Comparison of ENCODE assay signal across 11 cellular contexts in the genomic region with DNA sequence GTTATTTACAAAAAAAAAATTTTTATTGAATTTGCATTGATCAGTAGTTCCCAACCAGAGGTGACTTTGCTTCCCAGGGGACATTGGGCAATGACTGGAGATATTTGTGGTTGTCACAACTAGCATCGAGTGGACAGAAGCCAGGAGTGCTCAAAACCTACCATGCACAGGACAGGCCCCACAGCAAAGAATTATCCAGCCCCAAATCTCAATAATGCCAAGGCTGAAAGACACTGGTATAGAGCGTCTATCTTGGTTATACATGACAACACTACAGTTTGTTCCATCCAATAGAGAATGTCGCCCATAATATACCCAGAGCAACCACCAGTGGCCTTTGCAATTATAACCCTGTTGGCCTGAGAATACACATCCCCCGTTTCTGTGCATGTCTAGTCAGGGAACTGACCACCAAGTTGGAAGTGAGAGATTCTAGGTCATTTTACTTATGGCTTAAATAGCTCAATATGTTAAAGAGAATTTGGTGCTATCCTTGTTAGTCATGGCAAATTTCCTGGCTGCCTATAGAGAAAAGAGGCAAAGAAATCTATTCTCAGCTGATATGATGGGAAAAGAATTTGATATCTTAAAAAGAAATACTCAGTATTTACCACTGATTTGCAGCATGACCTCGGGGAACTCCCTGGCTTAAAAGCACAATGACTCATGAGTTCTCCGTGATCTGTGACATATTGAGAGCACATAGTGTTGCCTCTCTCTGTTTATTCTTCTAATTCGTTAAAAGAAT.
DNase-seq lines count a peak whose midpoint lies in the region; ATAC-seq, FAIRE-seq and TF ChIP-seq lines count a peak whose summit lies in the region.
"Had no signal": no experiment of that assay in that cellular context is flagged by ENCODE, and none has a peak within 500 bp of the region (broad histone marks: within the 10 kb centered on the region; RNA-seq: fewer than 3 reads in every experiment).

No MANE protein-coding gene starts in this region.

- H3F3A ChIP-seq in SK-N-SH (replicated peaks; ENCODE audit: insufficient read depth), result no peaks in the 10 kb centered on the region

- no peak for ATAC-seq in HG02763 (IDR thresholded peaks at IDR 0.05; ENCODE audit: unreplicated experiment)

- TF ChIP-seq RAD21 in SK-N-SH (IDR thresholded peaks at IDR 0.05; ENCODE audit: low read length), result no peak

- no peak for TF ChIP-seq CTCF in AG09319 (IDR thresholded peaks at IDR 0.05; ENCODE audit: low read depth, low read length)
- no peak for TF ChIP-seq CTCF in GM20000 (IDR thresholded peaks at IDR 0.05; ENCODE audit: extremely low read depth, missing control alignments)
- no peak for TF ChIP-seq CTCF in SK-N-SH (IDR thresholded peaks at IDR 0.05)
- TF ChIP-seq CTCF in testis (IDR thresholded peaks at IDR 0.05), result no peak

- H3K4me2 ChIP-seq in SK-N-SH, result no peak overlapping the region

- no peaks in the 10 kb centered on the region for H3K36me3 ChIP-seq in SK-N-SH (replicated peaks in 1 of 2; ENCODE audit: control insufficient read depth in 1 of 2, insufficient read depth in 2 of 2, low read length in 1 of 2)
- H3K36me3 ChIP-seq in testis (ENCODE audit: low read depth, missing control alignments), result no peaks in the 10 kb centered on the region
- H3K36me3 ChIP-seq: WERI-Rb-1 had no signal

- H3K79me2 ChIP-seq in SK-N-SH (ENCODE audit: insufficient read depth), result no peaks in the 10 kb centered on the region

- H3K27me3 ChIP-seq in SK-N-SH (ENCODE audit: insufficient read depth) (no peaks in the 10 kb centered on the region), testis (no peaks in the 10 kb centered on the region)

- TF ChIP-seq POLR2A in testis (IDR thresholded peaks at IDR 0.05), result no peak

- WGBS in SK-N-SH (ENCODE audit: low lambda C conversion rate), result 45% methylated on average over 6 of the region's 7 CpGs
- 63 to 73% methylated on average over 7 of the region's 7 CpGs for WGBS in testis, 2 donors

- intact Hi-C loops in testis (cut with DNase I; ENCODE audit: low total_unique reads), result no loop called here

- FAIRE-seq in islet of Langerhans (lab: Jason Lieb, UNC), result peak; percentile 43

- CTCF ChIA-PET in SK-N-SH (lab: Yijun Ruan, JAX), result no interaction called here

- no peaks in the 10 kb centered on the region for H3K9me2 ChIP-seq in SK-N-SH

- TF ChIP-seq EP300 in SK-N-SH (IDR thresholded peaks at IDR 0.05; ENCODE audit: borderline replicate concordance in 1 of 2, low read depth in 1 of 2, low read length in 1 of 2), result peak in 1 of 2 experiments; percentile 27; a peak in 1 of 4 replicates

- in situ Hi-C loops in G401 (cut with HindIII; ENCODE audit: low sequenced_read_pairs), result no loop called here

- DNase-seq in AG09319 (ENCODE audit: extremely low read depth, low read depth) (peak; percentile 49), GM20000 (ENCODE audit: low spot score) (peak; percentile 45), SK-N-SH (no peak), testis (no peak), G401 (ENCODE audit: low spot score) (no peak), NCI-H2171 treated with DMSO at 0.1 percent for 48 hours (lab: John Stamatoyannopoulos, UW) (no peak)
- DNase-seq: naive B cell, NCI-H1694, WERI-Rb-1 had no signal

- no peak overlapping the region for H2AFZ ChIP-seq in SK-N-SH (ENCODE audit: low read depth)

- H3K9ac ChIP-seq in SK-N-SH, result no peak overlapping the region

- no peaks in the 10 kb centered on the region for H4K20me1 ChIP-seq in SK-N-SH (ENCODE audit: insufficient read depth)

- POLR2A ChIA-PET in SK-N-SH (lab: Yijun Ruan, JAX), result no interaction called here

- no peak overlapping the region for H3K4me3 ChIP-seq in SK-N-SH (ENCODE audit: low read depth in 2 of 2, low read length in 1 of 2)
- H3K4me3 ChIP-seq in testis, result no peak overlapping the region

- H3K4me1 ChIP-seq in SK-N-SH (ENCODE audit: control insufficient read depth in 1 of 2, insufficient read depth in 2 of 2, low read depth in 1 of 2, low read length in 1 of 2) (peaks cover 0 to 7% of the 10 kb centered on the region in 2 experiments; a peak in 2 of 4 replicates), testis (no peaks in the 10 kb centered on the region)

- peak overlapping the region; percentile 5 to 62; a peak in 3 of 4 replicates for H3K27ac ChIP-seq in SK-N-SH (ENCODE audit: low read depth in 2 of 2, low read length in 1 of 2)
- H3K27ac ChIP-seq in testis, result no peak overlapping the region
- H3K27ac ChIP-seq: WERI-Rb-1 had no signal

- H3K9me3 ChIP-seq in SK-N-SH, result no peaks in the 10 kb centered on the region
- no peaks in the 10 kb centered on the region for H3K9me3 ChIP-seq in testis

TF ChIP-seq in SK-N-SH, 30 proteins besides CTCF, POLR2A, EP300 and RAD21 (continues in another document):
- TF ChIP-seq MXI1 (IDR thresholded peaks at IDR 0.05; ENCODE audit: low read depth, low read length) (no peak), USF2 (IDR thresholded peaks at IDR 0.05; ENCODE audit: borderline replicate concordance, low read depth, low read length) (no peak), TCF12 (IDR thresholded peaks at IDR 0.05) (peak; percentile 18; the same call in 1 of the 2 replicates), FOXJ3 (CRISPR knock-in tag; IDR thresholded peaks at IDR 0.05) (no peak), JUND (IDR thresholded peaks at IDR 0.05) (peak; percentile 42), NRF1 (IDR thresholded peaks at IDR 0.05; ENCODE audit: low read depth, low read length) (no peak), TAF1 (IDR thresholded peaks at IDR 0.05; ENCODE audit: borderline replicate concordance, low read depth, low read length) (no peak), SIN3A (IDR thresholded peaks at IDR 0.05; ENCODE audit: borderline replicate concordance, low read depth, low read length) (no peak), USF1 (IDR thresholded peaks at IDR 0.05; ENCODE audit: borderline replicate concordance, low read depth) (no peak), SMC3 (IDR thresholded peaks at IDR 0.05; ENCODE audit: low read depth, low read length) (no peak), FOSL2 (IDR thresholded peaks at IDR 0.05; ENCODE audit: borderline replicate concordance, low read depth) (peak; percentile 61; the same call in 1 of the 2 replicates), REST (IDR thresholded peaks at IDR 0.05; ENCODE audit: low read depth, low read length) (no peak), CHD2 (IDR thresholded peaks at IDR 0.05; ENCODE audit: low read length, partially characterized antibody) (no peak), RFX5 (IDR thresholded peaks at IDR 0.05; ENCODE audit: low read length) (no peak), PBX3 (IDR thresholded peaks at IDR 0.05) (peak; percentile 33; the same call in 1 of the 2 replicates), YY1 (IDR thresholded peaks at IDR 0.05; ENCODE audit: low read depth) (no peak), POLR2AphosphoS5 (IDR thresholded peaks at IDR 0.05; ENCODE audit: low read depth, low read length) (no peak)
- TF ChIP-seq, protein P1, sequence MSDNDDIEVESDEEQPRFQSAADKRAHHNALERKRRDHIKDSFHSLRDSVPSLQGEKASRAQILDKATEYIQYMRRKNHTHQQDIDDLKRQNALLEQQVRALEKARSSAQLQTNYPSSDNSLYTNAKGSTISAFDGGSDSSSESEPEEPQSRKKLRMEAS (IDR thresholded peaks at IDR 0.05; ENCODE audit: low read depth), result no peak

Comparison
In these comparisons a context has a peak if more than half of its experiments do, and no peak if none do; other contexts are left out.
1. DNase-seq: peak in AG09319 (single experiment) and GM20000 (single experiment); none in SK-N-SH (single experiment), testis (single experiment), G401 (single experiment) and NCI-H2171 treated with DMSO at 0.1 percent for 48 hours (single experiment).
2. H3K27ac ChIP-seq: peak in SK-N-SH (2 of 2); none in testis (0 of 2).